Comparison of ENCODE assay signal across 8 cellular contexts in the genomic region with DNA sequence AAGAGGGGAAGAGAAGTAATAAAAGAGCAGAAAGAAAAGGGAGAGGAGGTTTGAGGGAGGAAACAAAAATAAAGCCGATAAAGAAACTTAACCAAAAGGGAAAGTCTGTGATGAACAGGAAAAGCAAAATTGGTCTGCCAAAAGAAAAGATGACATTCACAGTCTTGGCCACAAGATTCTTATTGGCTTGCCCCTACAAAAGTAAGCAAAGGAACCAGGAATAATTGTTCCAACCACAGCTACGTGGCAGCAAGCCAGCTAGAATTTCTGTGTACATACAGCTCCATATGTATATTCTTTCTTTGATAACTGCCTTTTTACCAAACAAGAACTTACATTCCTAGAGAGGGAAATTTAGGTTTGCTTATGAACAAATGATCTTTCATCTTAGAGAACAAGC.
DNase-seq lines count a peak whose midpoint lies in the region; ATAC-seq, FAIRE-seq and TF ChIP-seq lines count a peak whose summit lies in the region.

No MANE protein-coding gene starts in this region.

- no peak for TF ChIP-seq POLR2A in sigmoid colon (IDR thresholded peaks at IDR 0.05)

- peak overlapping the region in 3 of 4 donors; percentile 6 to 39 (median 10) for H3K27ac ChIP-seq in sigmoid colon

- peak; percentile 9 for FAIRE-seq in GM18507 (lab: Jason Lieb, UNC)

- H3K4me3 ChIP-seq in choroid plexus epithelial cell (ENCODE audit: low read depth, low read length) (peak overlapping the region; percentile 31), sigmoid colon (no peak overlapping the region)

- WGBS in sigmoid colon, 2 donors: 14 to 17% methylated on average over 2 of the region's 2 CpGs

- H3K27me3 ChIP-seq in sigmoid colon: no peaks in the 10 kb centered on the region

- H3K4me1 Mint-ChIP-seq in immature natural killer cell: peaks cover 0 to 9% of the 10 kb centered on the region in 2 donors

- H3K9me3 Mint-ChIP-seq in immature natural killer cell: no peaks in the 10 kb centered on the region

- peaks cover 25 to 49% (median 30%) of the 10 kb centered on the region in 3 donors for H3K36me3 Mint-ChIP-seq in immature natural killer cell

- TF ChIP-seq CTCF in choroid plexus epithelial cell (conservative IDR thresholded peaks at IDR 0.05; ENCODE audit: low read depth, low read length) (no peak), sigmoid colon (IDR thresholded peaks at IDR 0.05) (no peak)

- H3K27ac Mint-ChIP-seq in immature natural killer cell: peak overlapping the region in 3 of 6 donors; percentile 11 to 25 (median 17)

- H3K4me1 ChIP-seq in sigmoid colon: peaks cover 0 to 23% (median 16%) of the 10 kb centered on the region in 4 donors

- peaks cover 0 to 39% (median 0%) of the 10 kb centered on the region in 4 donors for H3K36me3 ChIP-seq in sigmoid colon

- no peak for ATAC-seq in HG02623 (IDR thresholded peaks at IDR 0.05; ENCODE audit: unreplicated experiment)

- H3K4me3 Mint-ChIP-seq in immature natural killer cell: no peak overlapping the region

- H3K27me3 Mint-ChIP-seq in immature natural killer cell (ENCODE audit: low read depth in 3 of 3): peaks cover 0 to 1% (median 0%) of the 10 kb centered on the region in 3 donors

- intact Hi-C loops in sigmoid colon (cut with DNase I): no loop called here

- no peak for TF ChIP-seq EP300 in sigmoid colon (IDR thresholded peaks at IDR 0.05)

- H3K9me3 ChIP-seq in sigmoid colon: no peaks in the 10 kb centered on the region

- DNase-seq in GM18507 (ENCODE audit: extremely low spot score, insufficient read length, low read depth) (no peak), NCI-H226 (peak; percentile 23), choroid plexus epithelial cell (ENCODE audit: low read depth) (peak; percentile 96), sigmoid colon (no peak), HK-2 (ENCODE audit: unreplicated experiment) (no peak), immature natural killer cell (no peak), medulla oblongata (ENCODE audit: extremely low spot score) (no peak)

Comparison
In these comparisons a context has a peak if more than half of its experiments do, and no peak if none do; other contexts are left out.
1. DNase-seq: peak in NCI-H226 (single experiment) and choroid plexus epithelial cell (single experiment); none in GM18507 (single experiment), sigmoid colon (single experiment), HK-2 (single experiment), immature natural killer cell (0 of 3) and medulla oblongata (single experiment).